In the genomic region with DNA sequence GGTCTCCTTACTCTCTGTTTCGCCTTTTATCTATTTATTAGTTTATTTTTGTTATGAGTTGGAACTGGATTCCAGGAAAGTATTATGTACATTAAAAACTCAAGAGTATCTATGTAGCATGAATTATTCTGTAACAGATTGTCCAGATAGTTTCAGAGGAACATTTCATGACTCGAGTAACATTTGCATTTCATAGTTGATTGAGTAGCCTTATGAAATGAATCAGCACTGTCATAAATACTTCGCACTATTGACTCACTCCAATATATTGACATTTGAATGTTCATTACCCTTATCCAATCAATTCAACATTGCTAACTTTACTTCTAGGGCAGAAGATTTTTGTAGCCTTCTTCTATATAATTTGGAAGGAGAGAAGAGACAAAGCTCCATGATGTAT, we compare ENCODE assay signal across 17 cellular contexts. TPM values are rescaled to one million over a fixed set of nuclear protein-coding genes. Genes with fewer than 3 reads are reported as not detected.
DNase-seq lines count a peak whose midpoint lies in the region; ATAC-seq, FAIRE-seq and TF ChIP-seq lines count a peak whose summit lies in the region.
"Had no signal": no experiment of that assay in that cellular context is flagged by ENCODE, and none has a peak within 500 bp of the region (broad histone marks: within the 10 kb centered on the region; RNA-seq: fewer than 3 reads in every experiment).

No MANE protein-coding gene starts in this region.

- H3K4me1 Mint-ChIP-seq in type B pancreatic cell (ENCODE audit: unreplicated experiment), result no peaks in the 10 kb centered on the region
- H3K4me1 Mint-ChIP-seq: T-helper 17 cell had no signal

- ATAC-seq in GM19467 (IDR thresholded peaks at IDR 0.05; ENCODE audit: unreplicated experiment) (peak; percentile 60), HG02870 (IDR thresholded peaks at IDR 0.05; ENCODE audit: unreplicated experiment) (peak; percentile 69), HG03460 (IDR thresholded peaks at IDR 0.05; ENCODE audit: unreplicated experiment) (peak; percentile 69)
- ATAC-seq: activated CD8-positive, alpha-beta T cell treated with anti-CD3 and anti-CD28 coated beads for 36 hours; GM23338; right cardiac atrium; T-helper 17 cell had no signal

- 93% methylated on average over 3 of the region's 3 CpGs for WGBS in smooth muscle cell (ENCODE audit: low lambda C conversion rate)

- H3K36me3 Mint-ChIP-seq in type B pancreatic cell, result no peaks in the 10 kb centered on the region
- H3K36me3 Mint-ChIP-seq: naive B cell had no signal

- H3K4me3 ChIP-seq in smooth muscle cell, result no peak overlapping the region
- H3K4me3 ChIP-seq: GM23338, tibial artery had no signal

- H3K4me2 ChIP-seq in smooth muscle cell, result no peak overlapping the region
- H3K4me2 ChIP-seq: GM23338 had no signal

- no peaks in the 10 kb centered on the region for H3K9me3 ChIP-seq in smooth muscle cell (replicated peaks; ENCODE audit: low read depth)
- H3K9me3 ChIP-seq: tibial artery had no signal

- H3F3A ChIP-seq in smooth muscle cell (ENCODE audit: low read depth), result no peaks in the 10 kb centered on the region

- no peak overlapping the region for H3K27ac Mint-ChIP-seq in type B pancreatic cell
- H3K27ac Mint-ChIP-seq: activated CD8-positive, alpha-beta T cell treated with anti-CD3 and anti-CD28 coated beads for 36 hours; activated naive CD8-positive, alpha-beta T cell treated with anti-CD3 and anti-CD28 coated beads, Interleukin-2, amount 10 ng/mL, durations not matched to agents 7 days and 5 days; GM23338; T-helper 17 cell had no signal

- no peak overlapping the region for H3K27ac ChIP-seq in smooth muscle cell (ENCODE audit: low read depth)
- H3K27ac ChIP-seq: tibial artery had no signal

- H3K79me2 ChIP-seq in smooth muscle cell (ENCODE audit: low read depth), result no peaks in the 10 kb centered on the region

- H3K4me1 ChIP-seq in smooth muscle cell (ENCODE audit: low read depth), result no peaks in the 10 kb centered on the region
- H3K4me1 ChIP-seq: tibial artery had no signal

- DNase-seq in GM18507 (ENCODE audit: extremely low spot score, insufficient read length, low read depth), result no peak
- no peak for DNase-seq in type B pancreatic cell (ENCODE audit: extremely low spot score, unreplicated experiment)
- DNase-seq in smooth muscle cell (lab: John Stamatoyannopoulos, UW; ENCODE audit: unreplicated experiment), result no peak
- no peak for DNase-seq in activated CD4-positive, alpha-beta T cell treated with anti-CD3 and anti-CD28 coated beads, Interleukin-2, amount 50 U/mL, for 4 hours
- DNase-seq in HCEC 1CT, result no peak
- DNase-seq: activated CD8-positive, alpha-beta T cell treated with anti-CD3 and anti-CD28 coated beads for 36 hours; activated naive CD8-positive, alpha-beta T cell treated with anti-CD3 and anti-CD28 coated beads, Interleukin-2, amount 10 ng/mL, durations not matched to agents 7 days and 5 days; naive B cell; NCI-H1930; OCI-M1; right cardiac atrium; T-helper 17 cell; tibial artery had no signal

- no peaks in the 10 kb centered on the region for H3K36me3 ChIP-seq in smooth muscle cell (ENCODE audit: low read depth)
- H3K36me3 ChIP-seq: tibial artery had no signal

- no peaks in the 10 kb centered on the region for H4K20me1 ChIP-seq in smooth muscle cell (ENCODE audit: low read depth)

- no peaks in the 10 kb centered on the region for H3K27me3 ChIP-seq in smooth muscle cell (ENCODE audit: low read depth)
- H3K27me3 ChIP-seq: tibial artery had no signal

- H3K4me3 Mint-ChIP-seq in type B pancreatic cell, result no peak overlapping the region
- H3K4me3 Mint-ChIP-seq: activated CD8-positive, alpha-beta T cell treated with anti-CD3 and anti-CD28 coated beads for 36 hours; activated naive CD8-positive, alpha-beta T cell treated with anti-CD3 and anti-CD28 coated beads, Interleukin-2, amount 10 ng/mL, durations not matched to agents 7 days and 5 days; GM23338; T-helper 17 cell had no signal

- no peak overlapping the region for H3K9ac ChIP-seq in smooth muscle cell (ENCODE audit: low read depth)

- FAIRE-seq in GM18507 (lab: Jason Lieb, UNC), result peak; percentile 88

- no peaks in the 10 kb centered on the region for H3K9me3 Mint-ChIP-seq in type B pancreatic cell
- H3K9me3 Mint-ChIP-seq: activated naive CD8-positive, alpha-beta T cell treated with anti-CD3 and anti-CD28 coated beads, Interleukin-2, amount 10 ng/mL, durations not matched to agents 7 days and 5 days had no signal

- no peaks in the 10 kb centered on the region for H3K27me3 Mint-ChIP-seq in type B pancreatic cell
- H3K27me3 Mint-ChIP-seq: activated CD8-positive, alpha-beta T cell treated with anti-CD3 and anti-CD28 coated beads for 36 hours; activated naive CD8-positive, alpha-beta T cell treated with anti-CD3 and anti-CD28 coated beads, Interleukin-2, amount 10 ng/mL, durations not matched to agents 7 days and 5 days; naive B cell; T-helper 17 cell had no signal

- no peak overlapping the region for H2AFZ ChIP-seq in smooth muscle cell (ENCODE audit: low read depth)
- H2AFZ ChIP-seq: GM23338 had no signal

- no peak for TF ChIP-seq CTCF in type B pancreatic cell (conservative IDR thresholded peaks at IDR 0.05)
- TF ChIP-seq CTCF in smooth muscle cell (IDR thresholded peaks at IDR 0.05; ENCODE audit: borderline replicate concordance, insufficient read depth, poor library complexity, severe bottlenecking), result no peak

RNA-seq across cellular contexts. Expression of a gene that starts 11.3 kb away (rescaled TPM):
- 17.7 and 22.4 TPM in 2 replicates for total RNA-seq in type B pancreatic cell (ENCODE audit: low replicate concordance)
- total RNA-seq in smooth muscle cell, result 35.5 and 37.9 TPM in 2 replicates
- 22.2 and 26.8 TPM in 2 replicates for polyA plus RNA-seq in smooth muscle cell
